Comparison of ENCODE assay signal across 9 cellular contexts in genomic region chr18:24447961-24448360, GRCh38. TPM values are rescaled to one million over a fixed set of nuclear protein-coding genes. Genes with fewer than 3 reads are reported as not detected.
"Had no signal": no experiment of that assay in that cellular context is flagged by ENCODE, and none has a peak within 500 bp of the region (broad histone marks: within the 10 kb centered on the region; RNA-seq: fewer than 3 reads in every experiment).

No MANE protein-coding gene starts in this region.

- H2AFZ ChIP-seq: GM23248 had no signal

- H3K27ac Mint-ChIP-seq: HFFc6 had no signal

- H3K9ac ChIP-seq: GM23248 had no signal

- H3K4me1 ChIP-seq: HAP-1 had no signal

- H3K4me3 ChIP-seq: GM23248, HAP-1, K562 had no signal

- H3K9me3 ChIP-seq: HAP-1 had no signal

- DNase-seq: GM23248, GOT3, H7, HFFc6, IMR-90 had no signal

- ATAC-seq: HCT116, K562 had no signal

- H3K27ac ChIP-seq: GM23248 had no signal

- H3K4me3 Mint-ChIP-seq: HFFc6 had no signal

RNA-seq across cellular contexts. Expression of gene HRH4, which starts 12.5 kb away (rescaled TPM):
- total RNA-seq: GM23248, H7, HFFc6, HT-29, IMR-90, K562 had no signal
